Comparison of ENCODE assay signal across 8 cellular contexts in the genomic region with DNA sequence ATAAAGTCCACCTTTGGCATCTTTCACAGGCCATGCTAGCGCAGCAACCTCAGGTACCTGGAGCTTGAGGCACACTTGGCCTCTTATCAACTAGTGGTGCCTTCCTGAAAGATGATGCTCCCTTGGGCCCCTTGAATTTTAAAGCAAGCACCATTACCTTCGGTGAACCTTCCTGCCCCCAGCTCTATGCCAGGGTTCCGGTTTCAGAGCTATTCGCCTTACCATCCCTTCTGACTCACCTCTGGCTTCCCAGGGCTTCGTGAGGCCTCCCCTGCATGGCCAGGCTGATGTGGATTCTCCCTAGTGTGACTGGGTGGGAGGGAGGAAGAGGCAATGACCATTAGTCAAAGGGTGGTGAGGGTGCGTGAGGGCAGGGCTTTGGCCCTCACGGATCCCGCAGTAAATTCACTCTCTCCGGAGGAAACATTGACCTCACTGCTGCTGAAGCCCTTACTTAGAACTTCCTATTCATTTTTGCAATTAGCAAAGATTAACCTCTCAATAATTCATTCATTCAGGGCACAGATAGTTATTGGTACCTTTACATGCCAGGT. TPM values are rescaled to one million over a fixed set of nuclear protein-coding genes. Genes with fewer than 3 reads are reported as not detected.
DNase-seq lines count a peak whose midpoint lies in the region; ATAC-seq, FAIRE-seq and TF ChIP-seq lines count a peak whose summit lies in the region.

No MANE protein-coding gene starts in this region.

- DNase-seq in activated T-cell treated with anti-CD3 and anti-CD28 coated beads, Interleukin-2, amount 50 U/mL, for 24 hours = no peak
- DNase-seq in activated T-cell treated with anti-CD3 and anti-CD28 coated beads for 4 hours (no peak), K562 (ENCODE audit: extremely low read depth in 1 of 4, low spot score in 3 of 4) (peak in 1 of 4 experiments; percentile 57), left lobe of liver (ENCODE audit: low spot score) (peak; percentile 19), ureter (ENCODE audit: low spot score) (peak; percentile 40), KBM-7 (no peak)
- DNase-seq in activated CD8-positive, alpha-beta T cell treated with anti-CD3 and anti-CD28 coated beads, Interleukin-2, amount 10 ng/mL, durations not matched to agents 7 days and 5 days = no peak

- peak overlapping the region; percentile 63; the same call in 1 of the 2 replicates for H3K4me2 ChIP-seq in K562 (ENCODE audit: insufficient read depth, low read length)

- 65% methylated on average over 9 of the region's 9 CpGs for WGBS in K562 (ENCODE audit: insufficient coverage, low coverage, missing lambda C conversion rate)

- in situ Hi-C loops in K562 (cut with MboI) (no loop called here), KBM-7 (cut with MboI; ENCODE audit: low pct_unique_long_range_greater_than_20kb, low sequenced_read_pairs) (no loop called here)

- H3K9ac ChIP-seq in K562 (ENCODE audit: insufficient read depth in 1 of 2, low read depth in 2 of 2, low read length in 2 of 2) = peak overlapping the region; percentile 84 to 91; a peak in 3 of 4 replicates

- peak; percentile 6 for ATAC-seq in K562
- ATAC-seq in left lobe of liver = no peak
- ATAC-seq in activated CD8-positive, alpha-beta T cell treated with anti-CD3 and anti-CD28 coated beads, Interleukin-2, amount 10 ng/mL, durations not matched to agents 7 days and 5 days = no peak
- no peak for ATAC-seq in GM18909 (IDR thresholded peaks at IDR 0.05; ENCODE audit: poor library complexity, unreplicated experiment)

- H3K4me1 Mint-ChIP-seq in activated T-cell treated with anti-CD3 and anti-CD28 coated beads, Interleukin-2, amount 50 U/mL, for 24 hours (ENCODE audit: low read depth) = peaks cover 30% of the 10 kb centered on the region
- peaks cover 50% of the 10 kb centered on the region for H3K4me1 Mint-ChIP-seq in activated CD8-positive, alpha-beta T cell treated with anti-CD3 and anti-CD28 coated beads, Interleukin-2, amount 10 ng/mL, durations not matched to agents 7 days and 5 days (ENCODE audit: low read depth)

- no peak for TF ChIP-seq RAD21 in K562 (CRISPR knock-in tag; conservative IDR thresholded peaks at IDR 0.05 in 1 of 2, IDR thresholded peaks at IDR 0.05 in 1 of 2)

- peak overlapping the region; percentile 95 for H3K27ac ChIP-seq in K562 (ENCODE audit: extremely low read depth, low read depth, low read length)

- no peak overlapping the region for H3K4me3 ChIP-seq in K562

- peaks cover 37 to 61% of the 10 kb centered on the region in 2 experiments for H3K4me1 ChIP-seq in K562 (replicated peaks in 1 of 2; ENCODE audit: control insufficient read depth in 2 of 2, insufficient read depth in 2 of 2, low read length in 2 of 2)

- no peak for TF ChIP-seq POLR2A in K562 (conservative IDR thresholded peaks at IDR 0.05)

- POLR2A ChIA-PET in K562 (lab: Yijun Ruan, JAX) = interaction anchor here (1.2 to 6.4 kb wide), 11 partner anchors 9 to 265 kb away, joined by 3 to 85 read pairs (median 6); no protein-coding TSS in a partner anchor
- POLR2A ChIA-PET in activated CD8-positive, alpha-beta T cell treated with anti-CD3 and anti-CD28 coated beads, Interleukin-2, amount 10 ng/mL, durations not matched to agents 7 days and 5 days (lab: Charles Lee) = interaction anchor here (1.0 to 8.0 kb wide), 2 partner anchors 11 to 32 kb away, joined by 4 to 73 read pairs; no protein-coding TSS in a partner anchor

- CTCF ChIA-PET in K562 (lab: Yijun Ruan, JAX; ENCODE audit: low intra/inter-chr PET ratio) = interaction anchor here (1.0 kb wide), 1 partner anchor 33 kb away, joined by 3 read pairs; no protein-coding TSS in a partner anchor
- CTCF ChIA-PET in activated CD8-positive, alpha-beta T cell treated with anti-CD3 and anti-CD28 coated beads, Interleukin-2, amount 10 ng/mL, durations not matched to agents 7 days and 5 days (lab: Charles Lee) = interaction anchor here (1.4 kb wide), 1 partner anchor 284 kb away, joined by 4 read pairs; no protein-coding TSS in a partner anchor

- no peaks in the 10 kb centered on the region for H3K9me3 ChIP-seq in K562 (replicated peaks; ENCODE audit: control insufficient read depth, insufficient read depth, low read depth, low read length)

- no peaks in the 10 kb centered on the region for H4K20me1 ChIP-seq in K562 (replicated peaks; ENCODE audit: control insufficient read depth, insufficient read depth, low read length)

- H3K4me3 Mint-ChIP-seq in activated T-cell treated with anti-CD3 and anti-CD28 coated beads, Interleukin-2, amount 50 U/mL, for 24 hours = no peak overlapping the region
- no peak overlapping the region for H3K4me3 Mint-ChIP-seq in activated CD8-positive, alpha-beta T cell treated with anti-CD3 and anti-CD28 coated beads, Interleukin-2, amount 10 ng/mL, durations not matched to agents 7 days and 5 days

- no peaks in the 10 kb centered on the region for H3K36me3 Mint-ChIP-seq in activated T-cell treated with anti-CD3 and anti-CD28 coated beads, Interleukin-2, amount 50 U/mL, for 24 hours (ENCODE audit: low read depth)
- H3K36me3 Mint-ChIP-seq in activated CD8-positive, alpha-beta T cell treated with anti-CD3 and anti-CD28 coated beads, Interleukin-2, amount 10 ng/mL, durations not matched to agents 7 days and 5 days (ENCODE audit: low read depth) = no peaks in the 10 kb centered on the region

- H3K27me3 Mint-ChIP-seq in activated T-cell treated with anti-CD3 and anti-CD28 coated beads, Interleukin-2, amount 50 U/mL, for 24 hours = no peaks in the 10 kb centered on the region
- no peaks in the 10 kb centered on the region for H3K27me3 Mint-ChIP-seq in activated CD8-positive, alpha-beta T cell treated with anti-CD3 and anti-CD28 coated beads, Interleukin-2, amount 10 ng/mL, durations not matched to agents 7 days and 5 days (ENCODE audit: low read depth)

- H3K9me1 ChIP-seq in K562 (ENCODE audit: control insufficient read depth, insufficient read depth, low read length) = no peaks in the 10 kb centered on the region

- peak overlapping the region; percentile 67 for H3K27ac Mint-ChIP-seq in activated T-cell treated with anti-CD3 and anti-CD28 coated beads, Interleukin-2, amount 50 U/mL, for 24 hours
- no peak overlapping the region for H3K27ac Mint-ChIP-seq in activated CD8-positive, alpha-beta T cell treated with anti-CD3 and anti-CD28 coated beads, Interleukin-2, amount 10 ng/mL, durations not matched to agents 7 days and 5 days

- no peaks in the 10 kb centered on the region for H3K79me2 ChIP-seq in K562 (ENCODE audit: control insufficient read depth, insufficient read depth, low read length)

- no peak for TF ChIP-seq EP300 in K562 (IDR thresholded peaks at IDR 0.05; ENCODE audit: low read length)

- no peak for TF ChIP-seq CTCF in K562 (IDR thresholded peaks at IDR 0.05 in 2 of 3, conservative IDR thresholded peaks at IDR 0.05 in 1 of 3; ENCODE audit: insufficient read depth in 2 of 3, low read depth in 1 of 3, low read length in 3 of 3)

- no peaks in the 10 kb centered on the region for H3K9me3 Mint-ChIP-seq in activated T-cell treated with anti-CD3 and anti-CD28 coated beads, Interleukin-2, amount 50 U/mL, for 24 hours
- no peaks in the 10 kb centered on the region for H3K9me3 Mint-ChIP-seq in activated CD8-positive, alpha-beta T cell treated with anti-CD3 and anti-CD28 coated beads, Interleukin-2, amount 10 ng/mL, durations not matched to agents 7 days and 5 days (ENCODE audit: insufficient read depth)

- peak overlapping the region; percentile 100 for H2AFZ ChIP-seq in K562 (ENCODE audit: low read depth, low read length)

- H3K36me3 ChIP-seq in K562 (ENCODE audit: control insufficient read depth, insufficient read depth, low read length) = no peaks in the 10 kb centered on the region

- no peak for FAIRE-seq in K562 (lab: Jason Lieb, UNC)

- no peaks in the 10 kb centered on the region for H3K27me3 ChIP-seq in K562 (ENCODE audit: control insufficient read depth in 2 of 2, insufficient read depth in 2 of 2, low read length in 2 of 2)

- TSS peak; percentile 88 for BruUV-seq in K562 (replicated peaks; lab: Mats Ljungman, UMichigan)

- intact Hi-C loops in K562 (cut with micrococcal nuclease) = no loop called here

TF ChIP-seq in K562, 482 proteins besides CTCF, POLR2A, EP300 and RAD21 (continues in another document):
- no peak for TF ChIP-seq RHOXF2B (CRISPR knock-in tag; conservative IDR thresholded peaks at IDR 0.05)
- peak; percentile 70 for TF ChIP-seq WHSC1 (IDR thresholded peaks at IDR 0.05; ENCODE audit: low read length)
- TF ChIP-seq, protein P1, sequence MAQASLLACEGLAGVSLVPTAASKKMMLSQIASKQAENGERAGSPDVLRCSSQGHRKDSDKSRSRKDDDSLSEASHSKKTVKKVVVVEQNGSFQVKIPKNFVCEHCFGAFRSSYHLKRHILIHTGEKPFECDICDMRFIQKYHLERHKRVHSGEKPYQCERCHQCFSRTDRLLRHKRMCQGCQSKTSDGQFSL (CRISPR knock-in tag; IDR thresholded peaks at IDR 0.05) = no peak
- TF ChIP-seq, protein P1 (tag; IDR thresholded peaks at IDR 0.05) = peak in 1 of 2 experiments; percentile 71; a peak in 1 of 4 replicates

RNA-seq across cellular contexts. Expression of a gene that starts 16.3 kb away (rescaled TPM):
- 81.5 and 114 TPM in 2 replicates for total RNA-seq in K562 (2011; cell fraction: chromatin; rRNA removed; ENCODE audit: low replicate concordance)
- 100 and 103 TPM in 2 replicates for total RNA-seq in K562 (2011; cell fraction: nucleolus; rRNA removed)
- 92.4 and 99.8 TPM in 2 replicates for total RNA-seq in K562 (2011; cell fraction: nucleoplasm; rRNA removed)
- total RNA-seq in K562 (2014; rRNA removed) (38.7 and 44.5 TPM in 2 replicates), K562 (2014; rRNA removed; fragmentation: Illumina TruSeq; extraction: Trizol) (19.4 and 20.6 TPM in 2 replicates), K562 (2015; rRNA removed; fragmentation: Illumina TruSeq; extraction: Trizol) (27.7 and 27.8 TPM in 2 replicates), K562 (2021) (47.5 and 51.8 TPM in 2 replicates), left lobe of liver (26.4 TPM), ureter (206 TPM)
- polyA plus RNA-seq in K562 (2011; rRNA removed) (83.9 and 105 TPM in 2 replicates), K562 (2014; fragmentation: Illumina TruSeq; extraction: Trizol) (49.6 and 57.8 TPM in 2 replicates), K562 (2014; fragmentation: Nextera tagmentation; extraction: Ambion mirVana) (10 to 100 TPM; 12.0 to 24.3 TPM), K562 (2014; rRNA removed) (30.9 and 31.4 TPM in 2 replicates)
- polyA plus RNA-seq in K562 (2011; cell fraction: cytosol; rRNA removed) = 72.3 and 73.7 TPM in 2 replicates
- polyA plus RNA-seq in K562 (2011; cell fraction: nucleus; rRNA removed) = 144 and 202 TPM in 2 replicates
- polyA plus RNA-seq in K562 (2012) = 98.8 and 122 TPM in 2 replicates
- 76.2 and 78.0 TPM in 2 replicates for polyA minus RNA-seq in K562 (2011; rRNA and poly(A)+ RNA removed)
- polyA minus RNA-seq in K562 (2011; cell fraction: cytosol; rRNA and poly(A)+ RNA removed) = 70.7 and 90.6 TPM in 2 replicates
- 122 and 139 TPM in 2 replicates for polyA minus RNA-seq in K562 (2011; cell fraction: nucleus; rRNA and poly(A)+ RNA removed)
- total RNA-seq in activated CD8-positive, alpha-beta T cell treated with anti-CD3 and anti-CD28 coated beads, Interleukin-2, amount 10 ng/mL, durations not matched to agents 7 days and 5 days = 100 to 1,000 TPM; 209 to 219 TPM

Comparison
In these comparisons a context has a peak if more than half of its experiments do, and no peak if none do; other contexts are left out.
1. DNase-seq: peak in left lobe of liver (single experiment) and ureter (single experiment); none in activated T-cell treated with anti-CD3 and anti-CD28 coated beads, Interleukin-2, amount 50 U/mL, for 24 hours (single experiment), activated T-cell treated with anti-CD3 and anti-CD28 coated beads for 4 hours (single experiment), activated CD8-positive, alpha-beta T cell treated with anti-CD3 and anti-CD28 coated beads, Interleukin-2, amount 10 ng/mL, durations not matched to agents 7 days and 5 days (single experiment) and KBM-7 (single experiment).